ENCODE assay signal across 7 cellular contexts in the genomic region with DNA sequence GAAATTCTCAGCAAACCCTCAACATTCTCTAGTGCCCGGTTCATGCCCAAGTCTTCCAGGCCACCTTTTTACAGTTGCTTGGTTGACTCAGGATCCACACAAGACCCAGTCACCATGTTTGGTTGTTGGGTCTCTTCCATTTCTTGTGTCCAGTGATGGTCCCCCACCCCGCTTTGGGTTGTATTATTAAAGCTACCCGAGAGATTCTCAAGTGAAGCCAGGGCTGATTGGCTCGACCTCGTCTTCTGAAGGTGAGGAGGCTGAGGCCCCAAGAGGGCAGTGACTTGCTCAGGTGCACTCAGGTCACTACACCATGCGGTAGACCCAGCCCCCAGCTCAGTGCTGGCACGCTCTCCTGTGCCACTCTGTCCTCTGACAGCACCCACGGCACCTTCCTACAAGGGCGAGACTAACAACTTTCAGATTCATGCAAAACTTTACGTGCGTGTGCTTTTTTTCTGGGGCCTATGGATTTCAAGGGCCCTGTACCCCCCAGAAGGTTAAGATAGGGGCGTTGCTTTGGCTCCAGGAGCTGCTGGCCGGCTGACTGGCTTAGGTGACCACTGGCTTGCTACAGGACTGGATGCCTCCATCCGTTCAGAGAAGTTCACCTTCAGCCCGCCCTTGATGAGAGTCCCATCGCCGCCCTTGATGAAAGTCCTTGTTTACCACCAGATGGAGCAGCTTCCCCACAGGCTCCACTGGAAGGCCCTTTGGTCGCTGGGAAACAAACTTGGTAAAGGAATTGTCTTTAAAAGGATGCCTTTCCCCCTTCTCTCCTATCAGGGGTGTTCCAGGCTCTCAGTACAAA. TPM values are rescaled to one million over a fixed set of nuclear protein-coding genes. Genes with fewer than 3 reads are reported as not detected.
DNase-seq lines count a peak whose midpoint lies in the region; ATAC-seq, FAIRE-seq and TF ChIP-seq lines count a peak whose summit lies in the region.

No MANE protein-coding gene starts in this region.

- intact Hi-C loops in heart left ventricle (cut with DNase I) = loop anchor here (1.0 to 5.0 kb wide), 8 partner anchors 119 to 415 kb away; no protein-coding TSS in a partner anchor

- H3K4me1 Mint-ChIP-seq in immature natural killer cell = no peaks in the 10 kb centered on the region

- DNase-seq in LoVo (ENCODE audit: low spot score) = peak; percentile 48
- DNase-seq in activated CD4-positive, alpha-beta T cell treated with anti-CD3 and anti-CD28 coated beads, Interleukin-2, amount 50 U/mL, for 48 hours = peak; percentile 1 to 5
- DNase-seq in heart left ventricle = peak in 4 of 5 donors; percentile 64 to 78 (median 67)
- peak; percentile 46 for DNase-seq in renal cortical epithelial cell (ENCODE audit: low read depth)
- no peak for DNase-seq in immature natural killer cell

- H3K36me3 Mint-ChIP-seq in immature natural killer cell = no peaks in the 10 kb centered on the region

- no peaks in the 10 kb centered on the region for H3K9me3 Mint-ChIP-seq in immature natural killer cell

- no peaks in the 10 kb centered on the region for H3K9me3 ChIP-seq in heart left ventricle

- peak; percentile 39 to 87 (median 79) for TF ChIP-seq CTCF in heart left ventricle (IDR thresholded peaks at IDR 0.05)

- H3K27me3 ChIP-seq in heart left ventricle = no peaks in the 10 kb centered on the region

- no peak for TF ChIP-seq POLR2A in heart left ventricle (IDR thresholded peaks at IDR 0.05)

- H3K27me3 Mint-ChIP-seq in immature natural killer cell (ENCODE audit: low read depth in 3 of 3) = peaks cover 3 to 13% (median 7%) of the 10 kb centered on the region in 3 donors

- peak; percentile 25 for FAIRE-seq in G401.6 (lab: Jason Lieb, UNC)

- WGBS in heart left ventricle, 4 donors = 56 to 65% (median 58%) methylated on average over 15 to 18 of the region's 18 CpGs

- no peak overlapping the region for H3K27ac ChIP-seq in heart left ventricle

- H3K4me3 ChIP-seq in heart left ventricle = peak overlapping the region in 1 of 12 donors; percentile 12

- H3K27ac Mint-ChIP-seq in immature natural killer cell = no peak overlapping the region

- H3K4me1 ChIP-seq in heart left ventricle = no peaks in the 10 kb centered on the region

- ATAC-seq in heart left ventricle = peak; percentile 83 to 95 (median 90)
- no peak for ATAC-seq in HG03135 (IDR thresholded peaks at IDR 0.05; ENCODE audit: unreplicated experiment)

- no peaks in the 10 kb centered on the region for H3K36me3 ChIP-seq in heart left ventricle

- no peak overlapping the region for H3K4me3 Mint-ChIP-seq in immature natural killer cell

RNA-seq across cellular contexts. Expression of a gene that starts 50.4 kb away (rescaled TPM):
- under 1 TPM in 3 of 9 donors, not detected in 6; 0.12 to 0.31 (median 0.22) TPM for total RNA-seq in heart left ventricle
- polyA plus RNA-seq in heart left ventricle = under 1 TPM in 1 of 2 donors, not detected in 1; 0.04 TPM
- total RNA-seq in renal cortical epithelial cell = 0.05 TPM in 1 of 2 replicates, not detected in the other
- polyA plus RNA-seq in immature natural killer cell = not detected

Comparison
In these comparisons a context has a peak if more than half of its experiments do, and no peak if none do; other contexts are left out.
1. DNase-seq: peak in LoVo (single experiment), activated CD4-positive, alpha-beta T cell treated with anti-CD3 and anti-CD28 coated beads, Interleukin-2, amount 50 U/mL, for 48 hours (2 of 2), heart left ventricle (4 of 5) and renal cortical epithelial cell (single experiment); none in immature natural killer cell (0 of 3).